In genomic region chr1:34884961-34885360, GRCh38 we compare ENCODE assay signal across 8 cellular contexts. TPM values are rescaled to one million over a fixed set of nuclear protein-coding genes. Genes with fewer than 3 reads are reported as not detected.
DNase-seq lines count a peak whose midpoint lies in the region; ATAC-seq and TF ChIP-seq lines count a peak whose summit lies in the region.

No MANE protein-coding gene starts in this region.

- H3K36me3 Mint-ChIP-seq in activated naive CD8-positive, alpha-beta T cell treated with anti-CD3 and anti-CD28 coated beads, Interleukin-2, amount 50 U/mL, for 24 hours (ENCODE audit: low read depth): no peaks in the 10 kb centered on the region

- POLR2A ChIA-PET in HCT116 (lab: Charles Lee): no interaction called here

- H4K20me1 ChIP-seq in BLaER1: no peaks in the 10 kb centered on the region
- H4K20me1 ChIP-seq in HCT116 (ENCODE audit: insufficient read depth): no peaks in the 10 kb centered on the region

- intact Hi-C loops in HCT116 (cut with micrococcal nuclease) (no loop called here), right lobe of liver (cut with DNase I) (no loop called here)

- TF ChIP-seq POLR2A in HCT116 (IDR thresholded peaks at IDR 0.05; ENCODE audit: borderline replicate concordance, extremely low read depth, insufficient read depth, insufficient read length): no peak
- TF ChIP-seq POLR2A in right lobe of liver (IDR thresholded peaks at IDR 0.05): no peak

- H3K9ac ChIP-seq in BLaER1 (no peak overlapping the region), HCT116 (ENCODE audit: low read length) (no peak overlapping the region)

- H3K4me2 ChIP-seq in BLaER1 (peak overlapping the region; percentile 83), HCT116 (ENCODE audit: low read length) (peak overlapping the region; percentile 37)

- H3K27me3 ChIP-seq in BLaER1 (peaks cover 17% of the 10 kb centered on the region), HCT116 (ENCODE audit: insufficient read depth, low read length) (no peaks in the 10 kb centered on the region), right lobe of liver (peaks cover 0 to 13% of the 10 kb centered on the region in 2 donors)

- no peaks in the 10 kb centered on the region for H3K9me2 ChIP-seq in HCT116 (ENCODE audit: insufficient read depth)

- CTCF ChIA-PET in HCT116 (lab: Charles Lee): interaction anchor here (0.8 to 1.2 kb wide), 2 partner anchors 10 to 19 kb away, joined by 3 read pairs; no protein-coding TSS in a partner anchor

- TF ChIP-seq RAD21 in HCT116 (IDR thresholded peaks at IDR 0.05; ENCODE audit: low read depth): no peak

- RAD21 ChIA-PET in HCT116 (lab: Charles Lee; ENCODE audit: low non-redundant PET in 1 of 2, low total read pairs in 2 of 2, uncharacterized antibody in 2 of 2, unreplicated experiment in 2 of 2): no interaction called here

- H3K27ac ChIP-seq in BLaER1 (no peak overlapping the region), HCT116 (ENCODE audit: low read depth, low read length) (no peak overlapping the region), right lobe of liver (no peak overlapping the region)

- peak; percentile 97 for ATAC-seq in HCT116
- no peak for ATAC-seq in activated naive CD8-positive, alpha-beta T cell treated with anti-CD3 and anti-CD28 coated beads, Interleukin-2, amount 50 U/mL, for 24 hours
- ATAC-seq in right lobe of liver: peak; percentile 52 to 64 (median 61)
- no peak for ATAC-seq in GM19452 (IDR thresholded peaks at IDR 0.05; ENCODE audit: unreplicated experiment)
- no peak for ATAC-seq in HG02840 (IDR thresholded peaks at IDR 0.05; ENCODE audit: low FRiP score, unreplicated experiment)
- no peak for ATAC-seq in GM18861 (IDR thresholded peaks at IDR 0.05; ENCODE audit: unreplicated experiment)

- H3K4me3 Mint-ChIP-seq in activated naive CD8-positive, alpha-beta T cell treated with anti-CD3 and anti-CD28 coated beads, Interleukin-2, amount 50 U/mL, for 24 hours: peak overlapping the region; percentile 65

- peaks cover 39% of the 10 kb centered on the region for H3K27me3 Mint-ChIP-seq in activated naive CD8-positive, alpha-beta T cell treated with anti-CD3 and anti-CD28 coated beads, Interleukin-2, amount 50 U/mL, for 24 hours

- H3K4me3 ChIP-seq in BLaER1 (no peak overlapping the region), HCT116 (replicated peaks in 1 of 2; ENCODE audit: low read depth in 1 of 2, low read length in 2 of 2) (no peak overlapping the region), right lobe of liver (no peak overlapping the region)

- no peaks in the 10 kb centered on the region for H3K9me3 Mint-ChIP-seq in activated naive CD8-positive, alpha-beta T cell treated with anti-CD3 and anti-CD28 coated beads, Interleukin-2, amount 50 U/mL, for 24 hours

- DNase-seq in HCT116 (ENCODE audit: low read depth, low spot score): peak; percentile 18
- no peak for DNase-seq in activated naive CD8-positive, alpha-beta T cell treated with anti-CD3 and anti-CD28 coated beads, Interleukin-2, amount 50 U/mL, for 24 hours
- no peak for DNase-seq in right lobe of liver
- DNase-seq in medulla oblongata (ENCODE audit: extremely low spot score): no peak

- H3K9me3 ChIP-seq in BLaER1: peaks cover 5% of the 10 kb centered on the region
- no peaks in the 10 kb centered on the region for H3K9me3 ChIP-seq in HCT116 (ENCODE audit: control insufficient read depth in 1 of 2, insufficient read depth in 1 of 2, low read depth in 1 of 2, low read length in 2 of 2)
- no peaks in the 10 kb centered on the region for H3K9me3 ChIP-seq in right lobe of liver

- WGBS in right lobe of liver (ENCODE audit: insufficient coverage, low coverage, low lambda C conversion rate, missing lambda C conversion rate): 12% methylated on average over 11 of the region's 19 CpGs

- H3K27ac Mint-ChIP-seq in activated naive CD8-positive, alpha-beta T cell treated with anti-CD3 and anti-CD28 coated beads, Interleukin-2, amount 50 U/mL, for 24 hours: no peak overlapping the region

- no peaks in the 10 kb centered on the region for H3K4me1 ChIP-seq in BLaER1
- H3K4me1 ChIP-seq in HCT116 (ENCODE audit: control insufficient read depth in 1 of 2, insufficient read depth in 2 of 2, low read length in 2 of 2): peaks cover 0 to 6% of the 10 kb centered on the region in 2 experiments; a peak in 1 of 4 replicates
- peaks cover 0 to 4% (median 0%) of the 10 kb centered on the region in 4 donors for H3K4me1 ChIP-seq in right lobe of liver

- H2AFZ ChIP-seq in HCT116 (ENCODE audit: low read depth, low read length, poor library complexity, severe bottlenecking): no peak overlapping the region

- no TSS peak for BruUV-seq in HCT116 (replicated peaks; lab: Mats Ljungman, UMichigan)

- peak; percentile 21 to 55 (median 47); a peak in 4 of 6 replicates for TF ChIP-seq CTCF in HCT116 (IDR thresholded peaks at IDR 0.05 in 2 of 3, conservative IDR thresholded peaks at IDR 0.05 in 1 of 3; ENCODE audit: borderline replicate concordance in 1 of 3, insufficient read depth in 1 of 3, low read depth in 2 of 3, low read length in 2 of 3)
- peak; percentile 18 to 29 (median 26) for TF ChIP-seq CTCF in right lobe of liver (IDR thresholded peaks at IDR 0.05)

- H3K36me3 ChIP-seq in BLaER1 (0 out of 2 replicates have a peak, but pooled peaks cover 4% of the 10 kb centered on the region), HCT116 (ENCODE audit: control insufficient read depth in 1 of 2, insufficient read depth in 2 of 2, low read length in 2 of 2) (no peaks in the 10 kb centered on the region), right lobe of liver (no peaks in the 10 kb centered on the region)

- H3K4me1 Mint-ChIP-seq in activated naive CD8-positive, alpha-beta T cell treated with anti-CD3 and anti-CD28 coated beads, Interleukin-2, amount 50 U/mL, for 24 hours: peaks cover 3% of the 10 kb centered on the region

- no peaks in the 10 kb centered on the region for H3K79me2 ChIP-seq in HCT116 (ENCODE audit: insufficient read depth, low read length)

TF ChIP-seq in HCT116, 20 proteins besides CTCF, POLR2A, EP300 and RAD21:
- TF ChIP-seq ATF3 (IDR thresholded peaks at IDR 0.05) (no peak), YY1 (IDR thresholded peaks at IDR 0.05; ENCODE audit: extremely low read depth, insufficient replicate concordance, low read depth, low read length) (no peak), EGR1 (IDR thresholded peaks at IDR 0.05; ENCODE audit: low read depth) (no peak), TCF7L2 (IDR thresholded peaks at IDR 0.05; ENCODE audit: borderline replicate concordance, extremely low read depth, insufficient read depth, insufficient read length) (no peak), EZH2 (IDR thresholded peaks at IDR 0.05) (no peak), CEBPB (IDR thresholded peaks at IDR 0.05; ENCODE audit: low read depth) (no peak), SRF (IDR thresholded peaks at IDR 0.05; ENCODE audit: low read depth) (no peak), MAX (IDR thresholded peaks at IDR 0.05) (no peak), ELF1 (IDR thresholded peaks at IDR 0.05; ENCODE audit: borderline replicate concordance, low read depth) (no peak), POLR2AphosphoS5 (IDR thresholded peaks at IDR 0.05; ENCODE audit: low read depth, low read length) (no peak), ZFX (IDR thresholded peaks at IDR 0.05) (no peak), JUND (IDR thresholded peaks at IDR 0.05) (no peak), EZH2phosphoT487 (IDR thresholded peaks at IDR 0.05; ENCODE audit: borderline replicate concordance) (no peak), ZNF274 (IDR thresholded peaks at IDR 0.05; ENCODE audit: low read depth, low read length) (no peak), FOSL1 (IDR thresholded peaks at IDR 0.05; ENCODE audit: low read depth) (no peak)
- TF ChIP-seq, protein P1, sequence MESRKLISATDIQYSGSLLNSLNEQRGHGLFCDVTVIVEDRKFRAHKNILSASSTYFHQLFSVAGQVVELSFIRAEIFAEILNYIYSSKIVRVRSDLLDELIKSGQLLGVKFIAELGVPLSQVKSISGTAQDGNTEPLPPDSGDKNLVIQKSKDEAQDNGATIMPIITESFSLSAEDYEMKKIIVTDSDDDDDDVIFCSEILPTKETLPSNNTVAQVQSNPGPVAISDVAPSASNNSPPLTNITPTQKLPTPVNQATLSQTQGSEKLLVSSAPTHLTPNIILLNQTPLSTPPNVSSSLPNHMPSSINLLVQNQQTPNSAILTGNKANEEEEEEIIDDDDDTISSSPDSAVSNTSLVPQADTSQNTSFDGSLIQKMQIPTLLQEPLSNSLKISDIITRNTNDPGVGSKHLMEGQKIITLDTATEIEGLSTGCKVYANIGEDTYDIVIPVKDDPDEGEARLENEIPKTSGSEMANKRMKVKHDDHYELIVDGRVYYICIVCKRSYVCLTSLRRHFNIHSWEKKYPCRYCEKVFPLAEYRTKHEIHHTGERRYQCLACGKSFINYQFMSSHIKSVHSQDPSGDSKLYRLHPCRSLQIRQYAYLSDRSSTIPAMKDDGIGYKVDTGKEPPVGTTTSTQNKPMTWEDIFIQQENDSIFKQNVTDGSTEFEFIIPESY (IDR thresholded peaks at IDR 0.05; ENCODE audit: extremely low read depth, insufficient replicate concordance, low read length): no peak

RNA-seq across cellular contexts. Expression of gene SMIM12, which starts 25.4 kb away (rescaled TPM):
- 31.3 TPM for total RNA-seq in HCT116 (2021; ENCODE audit: unreplicated experiment)
- 23.5 and 27.3 TPM in 2 replicates for polyA plus RNA-seq in HCT116 (2012)
- 10 to 100 TPM; 30.5 to 45.7 (median 32.2) TPM for total RNA-seq in right lobe of liver

RNA-seq across cellular contexts. Expression of gene DLGAP3, which starts 44.5 kb away (rescaled TPM):
- total RNA-seq in HCT116 (2021; ENCODE audit: unreplicated experiment) (0.27 TPM), right lobe of liver (under 1 TPM in 2 of 6 experiments, not detected in 4; 0.07 to 0.13 TPM)
- polyA plus RNA-seq in HCT116 (2012): 0.02 and 0.05 TPM in 2 replicates

Comparison
In these comparisons a context has a peak if more than half of its experiments do, and no peak if none do; other contexts are left out.
1. ATAC-seq: peak in HCT116 (single experiment) and right lobe of liver (4 of 4); none in activated naive CD8-positive, alpha-beta T cell treated with anti-CD3 and anti-CD28 coated beads, Interleukin-2, amount 50 U/mL, for 24 hours (single experiment), GM19452 (single experiment), HG02840 (single experiment) and GM18861 (single experiment).